Comparison of ENCODE assay signal across 27 cellular contexts in genomic region chr10:9035355-9035754, GRCh38.
"Had no signal": no experiment of that assay in that cellular context is flagged by ENCODE, and none has a peak within 500 bp of the region (broad histone marks: within the 10 kb centered on the region; RNA-seq: fewer than 3 reads in every experiment).

No MANE protein-coding gene starts in this region.

- H3K9me3 ChIP-seq: mucosa of descending colon, pancreas, prostate gland, testis, thyroid gland, transverse colon, upper lobe of left lung, vagina had no signal

- H3K4me1 ChIP-seq: left lung, lower lobe of right lung, pancreas, prostate gland, stomach, testis, thyroid gland, transverse colon, upper lobe of left lung, vagina had no signal

- H3K27me3 ChIP-seq: left lung, pancreas, stomach, testis, thyroid gland, transverse colon, upper lobe of left lung, vagina had no signal

- H3K36me3 ChIP-seq: left lung, lower lobe of right lung, pancreas, prostate gland, stomach, thyroid gland, transverse colon, upper lobe of left lung, vagina had no signal

- H3K27ac ChIP-seq: left lung, lower lobe of right lung, pancreas, prostate gland, stomach, testis, thyroid gland, transverse colon, upper lobe of left lung, vagina had no signal

- H3K4me3 ChIP-seq: left lung, lower lobe of right lung, mucosa of descending colon, pancreas, prostate gland, smooth muscle cell, stomach, testis, thyroid gland, transverse colon, upper lobe of left lung, vagina had no signal

- FAIRE-seq: islet of Langerhans, kidney, pancreas had no signal

- H3K4me2 ChIP-seq: smooth muscle cell had no signal

- DNase-seq: hippocampal formation; kidney; left colon; left lung; lower lobe of right lung; midbrain; mucosa of descending colon; naive thymus-derived CD8-positive, alpha-beta T cell; nucleus accumbens; pancreas; posterior cingulate gyrus; retina; right cardiac atrium; stimulated activated CD4-positive, alpha-beta T cell treated with anti-CD3 and anti-CD28 coated beads, Interleukin-1b, Interleukin-23, amount 100 ng/mL, for 48 hours; stimulated activated CD4-positive, alpha-beta T cell treated with anti-CD3 and anti-CD28 coated beads, Interleukin-2, amount 100 ng/mL, for 48 hours; stimulated activated naive B cell treated with anti-CD40 and anti-IgM and Interleukin-4, amounts not matched to agents 10 μg/mL and 1 μg/mL and 100 μg/mL, for 72 hours; stimulated activated naive CD8-positive, alpha-beta T cell treated with anti-CD3 and anti-CD28 coated beads, Interleukin-15, Interleukin-2, amounts not matched to agents 100 U/mL and 50 U/mL, for 24 hours; stomach; testis; thyroid gland; transverse colon; upper lobe of left lung had no signal

- ATAC-seq: left colon; left lung; lower lobe of right lung; mucosa of descending colon; naive thymus-derived CD8-positive, alpha-beta T cell; pancreas; right cardiac atrium; sciatic nerve; stimulated activated naive B cell treated with anti-CD40 and anti-IgM and Interleukin-4, amounts not matched to agents 10 μg/mL and 1 μg/mL and 100 μg/mL, for 72 hours; stimulated activated naive CD8-positive, alpha-beta T cell treated with anti-CD3 and anti-CD28 coated beads, Interleukin-15, Interleukin-2, amounts not matched to agents 100 U/mL and 50 U/mL, for 24 hours had no signal
